11 cellular contexts compared by ENCODE assay signal in the genomic region with DNA sequence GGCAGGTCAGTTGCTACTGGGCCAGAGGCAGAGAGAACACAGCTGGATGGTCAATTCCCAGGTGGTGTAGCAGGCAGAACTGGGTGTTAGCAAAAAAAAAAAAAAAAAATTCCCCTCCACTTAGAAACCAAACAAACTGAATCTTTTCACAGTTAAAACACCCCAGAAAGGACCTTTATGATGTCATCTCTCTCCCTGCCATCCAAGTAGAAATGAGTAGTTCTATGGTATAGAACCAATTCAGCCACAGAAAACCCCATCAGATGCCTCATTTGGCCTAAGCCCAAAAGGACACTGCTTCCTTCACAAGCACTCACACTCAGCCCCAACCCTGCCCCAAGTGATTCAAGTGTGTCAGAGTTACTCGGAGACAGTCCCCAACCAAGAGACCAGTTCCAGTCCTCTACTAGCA.
"Had no signal": no experiment of that assay in that cellular context is flagged by ENCODE, and none has a peak within 500 bp of the region (broad histone marks: within the 10 kb centered on the region; RNA-seq: fewer than 3 reads in every experiment).

No MANE protein-coding gene starts in this region.

- H3K36me3 Mint-ChIP-seq: activated naive CD4-positive, alpha-beta T cell treated with anti-CD3 and anti-CD28 coated beads, Interleukin-2, amount 50 U/mL, for 24 hours had no signal

- H3K27ac Mint-ChIP-seq: activated naive CD4-positive, alpha-beta T cell treated with anti-CD3 and anti-CD28 coated beads, Interleukin-2, amount 50 U/mL, for 24 hours; activated T-helper 1 cell treated with anti-CD3 and anti-CD28 coated beads, Interleukin-12 subunit alpha, Interleukin-12 subunit beta, Interleukin-2, Interleukin-4 antibody, amounts not matched to agents 30 ng/mL and 10 ng/mL and 1 ng/mL, durations not matched to agents 14 hours and 24 hours and 36 hours had no signal

- H3K9me3 Mint-ChIP-seq: activated naive CD4-positive, alpha-beta T cell treated with anti-CD3 and anti-CD28 coated beads, Interleukin-2, amount 50 U/mL, for 24 hours; activated T-helper 1 cell treated with anti-CD3 and anti-CD28 coated beads, Interleukin-12 subunit alpha, Interleukin-12 subunit beta, Interleukin-2, Interleukin-4 antibody, amounts not matched to agents 30 ng/mL and 10 ng/mL and 1 ng/mL, durations not matched to agents 14 hours and 24 hours and 36 hours had no signal

- FAIRE-seq: keratinocyte had no signal

- H3K27me3 Mint-ChIP-seq: activated naive CD4-positive, alpha-beta T cell treated with anti-CD3 and anti-CD28 coated beads, Interleukin-2, amount 50 U/mL, for 24 hours had no signal

- H3K4me3 Mint-ChIP-seq: activated naive CD4-positive, alpha-beta T cell treated with anti-CD3 and anti-CD28 coated beads, Interleukin-2, amount 50 U/mL, for 24 hours; activated T-helper 1 cell treated with anti-CD3 and anti-CD28 coated beads, Interleukin-12 subunit alpha, Interleukin-12 subunit beta, Interleukin-2, Interleukin-4 antibody, amounts not matched to agents 30 ng/mL and 10 ng/mL and 1 ng/mL, durations not matched to agents 14 hours and 24 hours and 36 hours had no signal

- DNase-seq: foreskin keratinocyte; heart right ventricle; left ventricle myocardium inferior; ovary; stimulated activated CD4-positive, alpha-beta T cell treated with anti-CD3 and anti-CD28 coated beads, Interleukin-2, amount 100 ng/mL, for 48 hours; T-helper 9 cell; thyroid gland; uterus had no signal

- ATAC-seq: foreskin keratinocyte had no signal

- H3K4me1 Mint-ChIP-seq: activated naive CD4-positive, alpha-beta T cell treated with anti-CD3 and anti-CD28 coated beads, Interleukin-2, amount 50 U/mL, for 24 hours had no signal
